Comparison of ENCODE assay signal across 30 cellular contexts in the genomic region with DNA sequence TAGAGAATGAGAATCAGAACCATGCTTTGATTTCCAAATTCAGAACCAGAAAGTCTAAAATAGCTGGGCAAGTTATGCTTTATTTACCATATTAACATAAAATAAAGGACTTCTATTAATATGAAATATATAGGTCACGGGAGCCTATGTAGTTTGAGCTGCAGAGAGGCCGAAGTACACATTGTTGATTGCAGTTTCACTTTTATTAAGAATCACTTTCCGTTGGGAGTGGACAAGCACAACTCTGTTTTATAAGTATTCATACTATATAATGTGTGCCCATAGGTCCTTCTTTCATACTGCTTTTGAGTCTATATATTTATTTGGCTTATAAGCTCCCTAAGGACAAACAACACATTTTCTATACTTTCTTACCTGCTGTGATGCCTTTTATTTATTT. TPM values are rescaled to one million over a fixed set of nuclear protein-coding genes. Genes with fewer than 3 reads are reported as not detected.
"Had no signal": no experiment of that assay in that cellular context is flagged by ENCODE, and none has a peak within 500 bp of the region (broad histone marks: within the 10 kb centered on the region; RNA-seq: fewer than 3 reads in every experiment).

No MANE protein-coding gene starts in this region.

- H3K36me3 ChIP-seq: adrenal gland, esophagus muscularis mucosa had no signal

- H3K4me1 ChIP-seq: adrenal gland, body of pancreas, esophagus muscularis mucosa had no signal

- H3K27ac ChIP-seq: adrenal gland, body of pancreas, esophagus muscularis mucosa had no signal

- DNase-seq: activated CD4-positive, alpha-beta memory T cell treated with anti-CD3 and anti-CD28 coated beads, Interleukin-2, amount 10 ng/mL, durations not matched to agents 7 days and 5 days; activated CD4-positive, alpha-beta T cell treated with anti-CD3 and anti-CD28 coated beads for 1 hour; activated CD4-positive, alpha-beta T cell treated with anti-CD3 and anti-CD28 coated beads for 4 hours; activated CD4-positive, alpha-beta T cell treated with anti-CD3 and anti-CD28 coated beads, Interleukin-2, amount 10 ng/mL, durations not matched to agents 7 days and 5 days; activated CD4-positive, alpha-beta T cell treated with anti-CD3 and anti-CD28 coated beads, Interleukin-2, amount 50 U/mL, for 4 hours; activated effector memory CD4-positive, alpha-beta T cell treated with Interleukin-2 at 50 U/mL for 16 hours; activated gamma-delta T cell treated with Interleukin-2 at 50 U/mL for 16 hours; activated naive CD4-positive, alpha-beta T cell treated with anti-CD3 and anti-CD28 coated beads, Interleukin-2, amount 50 U/mL, for 16 hours; activated naive CD4-positive, alpha-beta T cell treated with Interleukin-2 at 50 U/mL for 16 hours; activated T-cell treated with anti-CD3 and anti-CD28 coated beads, Interleukin-2, amount 50 U/mL, for 4 hours; adrenal gland; amygdala; aorta; body of pancreas; caudate nucleus; cortex of kidney; dermis blood vessel endothelial cell; effector CD4-positive, alpha-beta T cell; effector memory CD8-positive, alpha-beta T cell; erythroblast; head of caudate nucleus; T-helper 2 cell had no signal

- ATAC-seq: activated T-cell treated with anti-CD3 and anti-CD28 coated beads, Interleukin-2, amount 50 U/mL, for 4 hours; activated T-helper 17 cell treated with anti-CD3 and anti-CD28 coated beads, Interleukin-2, amount 50 U/mL, for 72 hours; body of pancreas; effector memory CD8-positive, alpha-beta T cell; WTC11 had no signal

- H3K9me3 ChIP-seq: adrenal gland, body of pancreas, esophagus muscularis mucosa had no signal

- H3K4me3 ChIP-seq: adrenal gland, body of pancreas, esophagus muscularis mucosa had no signal

- H3K27me3 ChIP-seq: body of pancreas had no signal

RNA-seq across cellular contexts. Expression of gene DMRT3, which starts 58.7 kb away (rescaled TPM):
- total RNA-seq: activated CD4-positive, alpha-beta memory T cell treated with anti-CD3 and anti-CD28 coated beads, Interleukin-2, amount 10 ng/mL, durations not matched to agents 7 days and 5 days; activated CD4-positive, alpha-beta T cell treated with anti-CD3 and anti-CD28 coated beads, Interleukin-2, amount 10 ng/mL, durations not matched to agents 7 days and 5 days; activated T-cell treated with anti-CD3 and anti-CD28 coated beads, Interleukin-2, amount 50 U/mL, for 4 hours; activated T-helper 17 cell treated with anti-CD3 and anti-CD28 coated beads, Interleukin-2, amount 50 U/mL, for 72 hours; adrenal gland; body of pancreas; chondrocyte; dermis blood vessel endothelial cell; esophagus muscularis mucosa; fibroblast of lung; fibroblast of villous mesenchyme; frontal cortex; T-helper 1 cell treated with Interleukin-12 subunit alpha and Interleukin-12 subunit beta and Interleukin-4 antibody, amounts not matched to agents 30 ng/mL and 1 ng/mL, for 36 hours; WTC11 had no signal
